In the genomic region with DNA sequence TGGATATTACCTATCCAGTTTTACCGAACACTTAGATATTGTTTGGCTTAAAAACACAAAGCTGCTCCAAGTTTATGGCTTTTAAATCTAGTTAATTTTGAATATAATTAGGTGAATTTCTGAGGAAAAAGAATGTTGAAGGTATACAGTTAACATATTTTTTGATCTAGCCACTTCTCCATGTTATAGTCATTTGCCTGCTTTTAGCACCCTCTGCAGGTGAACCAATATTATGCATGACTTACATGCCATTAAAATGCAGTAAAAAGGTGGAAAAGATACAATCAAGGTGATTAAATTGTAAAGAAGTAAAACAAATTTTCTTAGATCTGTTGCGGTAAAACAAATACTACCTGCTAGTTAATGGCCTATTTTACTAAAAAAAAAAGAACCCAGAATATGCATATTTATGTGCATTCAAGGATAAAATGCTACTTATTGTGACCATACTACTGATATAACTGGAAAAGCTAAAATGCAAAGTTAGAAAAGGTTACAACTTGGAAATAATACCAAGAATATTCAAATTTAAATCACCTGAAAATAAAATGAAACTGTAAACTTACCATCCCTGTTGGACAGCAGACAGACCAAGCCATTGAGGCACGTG, we compare ENCODE assay signal across 9 cellular contexts.
DNase-seq lines count a peak whose midpoint lies in the region; ATAC-seq and TF ChIP-seq lines count a peak whose summit lies in the region.
"Had no signal": no experiment of that assay in that cellular context is flagged by ENCODE, and none has a peak within 500 bp of the region (broad histone marks: within the 10 kb centered on the region; RNA-seq: fewer than 3 reads in every experiment).

No MANE protein-coding gene starts in this region.

- H3K79me2 ChIP-seq in HCT116 (ENCODE audit: insufficient read depth, low read length) (no peaks in the 10 kb centered on the region), OCI-LY3 (ENCODE audit: low read length) (no peaks in the 10 kb centered on the region)

- no peaks in the 10 kb centered on the region for H3K36me3 ChIP-seq in HCT116 (ENCODE audit: control insufficient read depth in 1 of 2, insufficient read depth in 2 of 2, low read length in 2 of 2)
- H3K36me3 ChIP-seq in OCI-LY3 (replicated peaks; ENCODE audit: low read depth, low read length): no peaks in the 10 kb centered on the region

- H3K4me2 ChIP-seq in HCT116 (ENCODE audit: low read length): no peak overlapping the region
- H3K4me2 ChIP-seq in OCI-LY3 (ENCODE audit: low read length): no peak overlapping the region

- BruUV-seq in Calu3 (replicated peaks; lab: Mats Ljungman, UMichigan) (no TSS peak), HCT116 (replicated peaks; lab: Mats Ljungman, UMichigan) (no TSS peak)

- H3K4me3 ChIP-seq in HCT116 (replicated peaks in 1 of 2; ENCODE audit: low read depth in 1 of 2, low read length in 2 of 2) (no peak overlapping the region), OCI-LY3 (ENCODE audit: low read length) (no peak overlapping the region)
- H3K4me3 ChIP-seq: SJSA1 had no signal

- TF ChIP-seq RAD21 in HCT116 (IDR thresholded peaks at IDR 0.05; ENCODE audit: low read depth): peak; percentile 67

- no peaks in the 10 kb centered on the region for H3K9me2 ChIP-seq in HCT116 (ENCODE audit: insufficient read depth)

- RAD21 ChIA-PET in HCT116 (lab: Charles Lee; ENCODE audit: low non-redundant PET in 1 of 2, low total read pairs in 2 of 2, uncharacterized antibody in 2 of 2, unreplicated experiment in 2 of 2): no interaction called here

- H2AFZ ChIP-seq in HCT116 (ENCODE audit: low read depth, low read length, poor library complexity, severe bottlenecking) (no peak overlapping the region), OCI-LY3 (ENCODE audit: low read depth, low read length) (no peak overlapping the region)

- no peaks in the 10 kb centered on the region for H3K27me3 ChIP-seq in HCT116 (ENCODE audit: insufficient read depth, low read length)
- no peaks in the 10 kb centered on the region for H3K27me3 ChIP-seq in OCI-LY3 (ENCODE audit: low read depth, low read length)
- H3K27me3 ChIP-seq: SJSA1 had no signal

- H3K36me3 Mint-ChIP-seq in Calu3 (ENCODE audit: insufficient read depth, unreplicated experiment): no peaks in the 10 kb centered on the region
- H3K36me3 Mint-ChIP-seq in activated T-helper 17 cell treated with anti-CD3 and anti-CD28 coated beads, Interleukin-2, amount 50 U/mL, for 72 hours (ENCODE audit: low read depth): peaks cover 60% of the 10 kb centered on the region

- no peaks in the 10 kb centered on the region for H3K4me1 Mint-ChIP-seq in Calu3 (ENCODE audit: low read depth, unreplicated experiment)
- H3K4me1 Mint-ChIP-seq in activated T-helper 17 cell treated with anti-CD3 and anti-CD28 coated beads, Interleukin-2, amount 50 U/mL, for 72 hours: no peaks in the 10 kb centered on the region

- no peaks in the 10 kb centered on the region for H3K9me3 Mint-ChIP-seq in Calu3 (ENCODE audit: low read depth, unreplicated experiment)
- H3K9me3 Mint-ChIP-seq in activated T-helper 17 cell treated with anti-CD3 and anti-CD28 coated beads, Interleukin-2, amount 50 U/mL, for 72 hours: no peaks in the 10 kb centered on the region

- no peak for TF ChIP-seq POLR2A in HCT116 (IDR thresholded peaks at IDR 0.05; ENCODE audit: borderline replicate concordance, extremely low read depth, insufficient read depth, insufficient read length)

- H3K27ac Mint-ChIP-seq in Calu3 (ENCODE audit: unreplicated experiment): no peak overlapping the region
- H3K27ac Mint-ChIP-seq in activated T-helper 17 cell treated with anti-CD3 and anti-CD28 coated beads, Interleukin-2, amount 50 U/mL, for 72 hours: no peak overlapping the region

- H3K9ac ChIP-seq in HCT116 (ENCODE audit: low read length): no peak overlapping the region
- H3K9ac ChIP-seq in OCI-LY3 (ENCODE audit: low read length): no peak overlapping the region

- H3K27ac ChIP-seq in HCT116 (ENCODE audit: low read depth, low read length) (no peak overlapping the region), OCI-LY3 (ENCODE audit: low read length) (no peak overlapping the region)
- H3K27ac ChIP-seq: SJSA1 had no signal

- DNase-seq in Calu3: peak; percentile 35
- DNase-seq in HCT116 (ENCODE audit: low read depth, low spot score): peak; percentile 41
- peak; percentile 50 for DNase-seq in fibroblast of peridontal ligament (ENCODE audit: extremely low read depth)
- DNase-seq in retina: peak; percentile 16
- no peak for DNase-seq in activated CD4-positive, alpha-beta T cell treated with anti-CD3 and anti-CD28 coated beads for 1 hour

- H3K4me3 Mint-ChIP-seq in Calu3 (ENCODE audit: low read depth, unreplicated experiment): no peak overlapping the region
- no peak overlapping the region for H3K4me3 Mint-ChIP-seq in activated T-helper 17 cell treated with anti-CD3 and anti-CD28 coated beads, Interleukin-2, amount 50 U/mL, for 72 hours

- H3K27me3 Mint-ChIP-seq in Calu3 (ENCODE audit: unreplicated experiment): no peaks in the 10 kb centered on the region
- H3K27me3 Mint-ChIP-seq in activated T-helper 17 cell treated with anti-CD3 and anti-CD28 coated beads, Interleukin-2, amount 50 U/mL, for 72 hours: no peaks in the 10 kb centered on the region

- CTCF ChIA-PET in Calu3 (lab: Charles Lee): interaction anchor here (0.5 to 0.6 kb wide), 2 partner anchors 119 to 579 kb away, joined by 3 to 4 read pairs; no protein-coding TSS in a partner anchor
- CTCF ChIA-PET in HCT116 (lab: Charles Lee): interaction anchor here (0.9 to 1.9 kb wide), 6 partner anchors 14 to 642 kb away, joined by 3 to 20 read pairs (median 3); no protein-coding TSS in a partner anchor

- no peaks in the 10 kb centered on the region for H3K9me3 ChIP-seq in HCT116 (ENCODE audit: control insufficient read depth in 1 of 2, insufficient read depth in 1 of 2, low read depth in 1 of 2, low read length in 2 of 2)
- H3K9me3 ChIP-seq in OCI-LY3 (ENCODE audit: insufficient read depth, low read length): no peaks in the 10 kb centered on the region
- H3K9me3 ChIP-seq: SJSA1 had no signal

- intact Hi-C loops in Calu3 (cut with micrococcal nuclease; ENCODE audit: unreplicated experiment) (loop anchor here (2.0 to 10.0 kb wide), 2 partner anchors 602 to 638 kb away; no protein-coding TSS in a partner anchor), HCT116 (cut with micrococcal nuclease) (loop anchor here (2.0 to 10.0 kb wide), 2 partner anchors 298 to 602 kb away; no protein-coding TSS in a partner anchor)

- POLR2A ChIA-PET in HCT116 (lab: Charles Lee): no interaction called here

- H4K20me1 ChIP-seq in HCT116 (ENCODE audit: insufficient read depth) (no peaks in the 10 kb centered on the region), OCI-LY3 (ENCODE audit: insufficient read depth, low read length) (no peaks in the 10 kb centered on the region)

- ATAC-seq in HCT116 (no peak), HG03571 (IDR thresholded peaks at IDR 0.05; ENCODE audit: unreplicated experiment) (no peak)
- no peak for ATAC-seq in activated T-helper 17 cell treated with anti-CD3 and anti-CD28 coated beads, Interleukin-2, amount 50 U/mL, for 72 hours (replicated peaks)

- TF ChIP-seq CTCF in Calu3 (IDR thresholded peaks at IDR 0.05; ENCODE audit: unreplicated experiment) (peak; percentile 32), HCT116 (IDR thresholded peaks at IDR 0.05 in 2 of 3, conservative IDR thresholded peaks at IDR 0.05 in 1 of 3; ENCODE audit: borderline replicate concordance in 1 of 3, insufficient read depth in 1 of 3, low read depth in 2 of 3, low read length in 2 of 3) (peak; percentile 37 to 75 (median 56); a peak in 5 of 6 replicates), OCI-LY3 (IDR thresholded peaks at IDR 0.05; ENCODE audit: low read depth, low read length) (peak; percentile 65)

- H3K4me1 ChIP-seq in HCT116 (ENCODE audit: control insufficient read depth in 1 of 2, insufficient read depth in 2 of 2, low read length in 2 of 2) (no peaks in the 10 kb centered on the region), OCI-LY3 (ENCODE audit: low read length) (no peaks in the 10 kb centered on the region)
- H3K4me1 ChIP-seq: SJSA1 had no signal

TF ChIP-seq in HCT116, 20 proteins besides CTCF, POLR2A, EP300 and RAD21:
- TF ChIP-seq ZFX (IDR thresholded peaks at IDR 0.05) (no peak), MAX (IDR thresholded peaks at IDR 0.05) (no peak), JUND (IDR thresholded peaks at IDR 0.05) (no peak), ZNF274 (IDR thresholded peaks at IDR 0.05; ENCODE audit: low read depth, low read length) (no peak), CEBPB (IDR thresholded peaks at IDR 0.05; ENCODE audit: low read depth) (no peak), SP1 (IDR thresholded peaks at IDR 0.05; ENCODE audit: low read depth) (no peak), EGR1 (IDR thresholded peaks at IDR 0.05; ENCODE audit: low read depth) (no peak), CBX3 (IDR thresholded peaks at IDR 0.05; ENCODE audit: low read depth) (no peak), REST (IDR thresholded peaks at IDR 0.05; ENCODE audit: low read depth) (no peak)
